11 cellular contexts compared by ENCODE assay signal in the genomic region with DNA sequence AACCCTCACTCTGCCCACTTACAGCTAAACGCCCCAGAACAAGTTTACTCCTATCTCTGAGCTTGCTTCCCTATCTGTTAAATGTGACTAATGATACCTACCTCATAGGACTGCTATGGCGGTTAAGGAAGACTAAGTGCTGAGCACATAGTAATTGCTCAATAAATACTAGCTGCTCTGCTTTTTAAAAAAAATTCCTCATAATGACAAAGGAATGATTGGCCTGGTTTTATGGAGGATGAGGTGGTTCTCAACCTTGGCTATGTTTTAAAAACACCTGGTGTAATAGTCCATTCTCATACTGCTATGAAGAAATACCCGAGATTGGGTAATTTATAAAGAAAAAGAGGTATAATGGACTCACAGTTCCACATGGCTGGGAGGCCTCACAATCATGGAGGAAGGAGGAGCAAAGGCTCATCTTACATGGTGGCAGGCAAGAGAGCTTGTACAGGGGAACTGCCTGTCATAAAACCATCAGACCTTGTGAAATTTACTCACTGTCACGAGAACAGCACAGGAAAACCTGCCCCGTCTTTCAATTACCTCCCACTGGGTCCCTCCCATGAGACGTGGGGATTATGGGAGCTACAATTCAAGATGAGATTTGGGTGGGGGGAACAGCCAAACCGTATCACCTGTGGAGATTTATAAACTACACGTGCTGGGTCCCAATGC.
"Had no signal": no experiment of that assay in that cellular context is flagged by ENCODE, and none has a peak within 500 bp of the region (broad histone marks: within the 10 kb centered on the region; RNA-seq: fewer than 3 reads in every experiment).

No MANE protein-coding gene starts in this region.

- H3K4me1 Mint-ChIP-seq: activated naive CD8-positive, alpha-beta T cell treated with anti-CD3 and anti-CD28 coated beads, Interleukin-2, amount 10 ng/mL, durations not matched to agents 7 days and 5 days; memory B cell had no signal

- DNase-seq: activated CD4-positive, alpha-beta memory T cell treated with anti-CD3 and anti-CD28 coated beads for 36 hours; activated CD4-positive, alpha-beta T cell treated with anti-CD3 and anti-CD28 coated beads for 1 hour; activated gamma-delta T cell treated with Interleukin-2 at 50 U/mL for 16 hours; activated naive CD8-positive, alpha-beta T cell treated with anti-CD3 and anti-CD28 coated beads, Interleukin-2, amount 10 ng/mL, durations not matched to agents 7 days and 5 days; activated T-cell treated with anti-CD3 and anti-CD28 coated beads, Interleukin-2, amount 50 U/mL, for 48 hours; aorta; glutamatergic neuron; left lung; thyroid gland had no signal

- H3K4me3 Mint-ChIP-seq: activated CD4-positive, alpha-beta memory T cell treated with anti-CD3 and anti-CD28 coated beads for 36 hours; activated naive CD8-positive, alpha-beta T cell treated with anti-CD3 and anti-CD28 coated beads, Interleukin-2, amount 10 ng/mL, durations not matched to agents 7 days and 5 days; memory B cell; neural crest cell had no signal

- ATAC-seq: left lung had no signal

- H3K27ac Mint-ChIP-seq: activated CD4-positive, alpha-beta memory T cell treated with anti-CD3 and anti-CD28 coated beads for 36 hours; activated naive CD8-positive, alpha-beta T cell treated with anti-CD3 and anti-CD28 coated beads, Interleukin-2, amount 10 ng/mL, durations not matched to agents 7 days and 5 days; memory B cell had no signal

- H3K9me3 Mint-ChIP-seq: activated CD4-positive, alpha-beta memory T cell treated with anti-CD3 and anti-CD28 coated beads for 36 hours; activated naive CD8-positive, alpha-beta T cell treated with anti-CD3 and anti-CD28 coated beads, Interleukin-2, amount 10 ng/mL, durations not matched to agents 7 days and 5 days; neural crest cell had no signal

- H3K36me3 Mint-ChIP-seq: activated CD4-positive, alpha-beta memory T cell treated with anti-CD3 and anti-CD28 coated beads for 36 hours; activated naive CD8-positive, alpha-beta T cell treated with anti-CD3 and anti-CD28 coated beads, Interleukin-2, amount 10 ng/mL, durations not matched to agents 7 days and 5 days had no signal
